In the genomic region with DNA sequence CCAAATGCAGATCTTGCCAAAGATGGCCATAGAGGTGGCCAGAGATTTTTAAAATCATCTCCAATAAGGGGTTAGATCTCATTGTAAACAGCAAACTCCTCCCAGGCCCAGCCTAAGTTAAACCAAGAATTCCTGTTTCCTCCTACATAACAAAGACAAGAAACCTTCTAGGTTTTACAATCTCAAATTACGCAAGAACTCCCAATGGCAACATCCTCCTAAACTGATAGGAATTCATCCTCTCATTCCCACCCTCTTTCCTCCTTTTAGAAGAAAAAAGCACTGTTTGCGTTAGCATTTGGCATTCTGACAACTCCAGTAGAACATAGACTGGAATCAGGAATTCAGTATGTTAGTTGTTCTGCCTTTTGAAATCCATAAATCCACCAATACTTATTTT, we compare ENCODE assay signal across 19 cellular contexts. TPM values are rescaled to one million over a fixed set of nuclear protein-coding genes. Genes with fewer than 3 reads are reported as not detected.
A peak's percentile ranks its signal among the peaks of the same experiment; 100 is the strongest.
DNase-seq lines count a peak whose midpoint lies in the region; ATAC-seq and TF ChIP-seq lines count a peak whose summit lies in the region.
"Had no signal": no experiment of that assay in that cellular context is flagged by ENCODE, and none has a peak within 500 bp of the region (broad histone marks: within the 10 kb centered on the region; RNA-seq: fewer than 3 reads in every experiment).

No MANE protein-coding gene starts in this region.

- H4K20me1 ChIP-seq in PC-9 (ENCODE audit: insufficient read depth), result no peaks in the 10 kb centered on the region

- no peaks in the 10 kb centered on the region for H3K9me3 Mint-ChIP-seq in Calu3 (ENCODE audit: low read depth, unreplicated experiment)

- H3K4me1 Mint-ChIP-seq in Calu3 (ENCODE audit: low read depth, unreplicated experiment), result peaks cover 9% of the 10 kb centered on the region

- POLR2A ChIA-PET in PC-9 (lab: Charles Lee; ENCODE audit: unreplicated experiment), result interaction anchor here (0.5 to 0.6 kb wide), 2 partner anchors 14 to 593 kb away, joined by 3 to 8 read pairs; a partner anchor contains a TSS

- H3K4me3 Mint-ChIP-seq in Calu3 (ENCODE audit: low read depth, unreplicated experiment), result no peak overlapping the region

- BruUV-seq in PC-9 (replicated peaks; lab: Mats Ljungman, UMichigan) (no TSS peak), Calu3 (replicated peaks; lab: Mats Ljungman, UMichigan) (no TSS peak)

- H2AFZ ChIP-seq in PC-9, result no peak overlapping the region

- peaks cover 48% of the 10 kb centered on the region for H3K36me3 ChIP-seq in PC-9 (ENCODE audit: low read depth)
- H3K36me3 ChIP-seq in mucosa of descending colon (ENCODE audit: low read depth), result no peaks in the 10 kb centered on the region

- no peak overlapping the region for H3K27ac Mint-ChIP-seq in Calu3 (ENCODE audit: unreplicated experiment)

- peaks cover 24% of the 10 kb centered on the region; the same call in 1 of the 2 replicates for H3F3A ChIP-seq in PC-9 (ENCODE audit: insufficient read depth, low read depth)

- H3K9me3 ChIP-seq in PC-9 (ENCODE audit: insufficient read depth, low read depth) (no peaks in the 10 kb centered on the region), mucosa of descending colon (no peaks in the 10 kb centered on the region)

- no peaks in the 10 kb centered on the region for H3K27me3 Mint-ChIP-seq in Calu3 (ENCODE audit: unreplicated experiment)

- TF ChIP-seq CTCF in PC-9 (conservative IDR thresholded peaks at IDR 0.05), result no peak
- TF ChIP-seq CTCF in fibroblast of the aortic adventitia (IDR thresholded peaks at IDR 0.05; ENCODE audit: insufficient read depth, low read length), result no peak
- no peak for TF ChIP-seq CTCF in mucosa of descending colon (IDR thresholded peaks at IDR 0.05)
- TF ChIP-seq CTCF in Calu3 (IDR thresholded peaks at IDR 0.05; ENCODE audit: unreplicated experiment), result no peak

- peak overlapping the region; percentile 14; the same call in 1 of the 2 replicates for H3K4me3 ChIP-seq in PC-9
- no peak overlapping the region for H3K4me3 ChIP-seq in fibroblast of the aortic adventitia (ENCODE audit: low read depth, low read length)
- no peak overlapping the region for H3K4me3 ChIP-seq in mucosa of descending colon

- intact Hi-C loops in PC-9 (cut with micrococcal nuclease; ENCODE audit: unreplicated experiment) (no loop called here), mucosa of descending colon (cut with DNase I, micrococcal nuclease) (no loop called here), Calu3 (cut with micrococcal nuclease; ENCODE audit: unreplicated experiment) (no loop called here)

- peak; percentile 60 for ATAC-seq in mucosa of descending colon
- no peak for ATAC-seq in GM18867 (IDR thresholded peaks at IDR 0.05; ENCODE audit: unreplicated experiment)
- ATAC-seq: Panc1 had no signal

- peaks cover 6% of the 10 kb centered on the region; the same call in 1 of the 2 replicates for H3K79me2 ChIP-seq in PC-9 (ENCODE audit: low read depth)

- CTCF ChIA-PET in PC-9 (lab: Charles Lee) (no interaction called here), Calu3 (lab: Charles Lee) (interaction anchor here (0.6 kb wide), 1 partner anchor 290 kb away, joined by 3 read pairs; no protein-coding TSS in a partner anchor)

- H3K4me1 ChIP-seq in PC-9 (replicated peaks; ENCODE audit: insufficient read depth), result peaks cover 27% of the 10 kb centered on the region
- peaks cover 27% of the 10 kb centered on the region for H3K4me1 ChIP-seq in mucosa of descending colon (ENCODE audit: low read depth)

- no peaks in the 10 kb centered on the region for H3K27me3 ChIP-seq in PC-9 (ENCODE audit: insufficient read depth, low read depth)

- DNase-seq in EH (ENCODE audit: low read depth) (peak; percentile 48), PC-9 (peak in 1 of 2 experiments; percentile 50), fibroblast of the aortic adventitia (ENCODE audit: low read depth) (peak; percentile 30), mucosa of descending colon (no peak), Calu3 (no peak), DMS 273 (lab: John Stamatoyannopoulos, UW; ENCODE audit: unreplicated experiment) (no peak), midbrain (lab: John Stamatoyannopoulos, UW) (no peak)
- DNase-seq: activated CD4-positive, alpha-beta T cell treated with anti-CD3 and anti-CD28 coated beads for 48 hours; activated effector memory CD4-positive, alpha-beta T cell treated with anti-CD3 and anti-CD28 coated beads, Interleukin-2, amount 50 U/mL, for 16 hours; glutamatergic neuron; KG1; kidney; NCI-H1092; NCI-H2171 treated with DMSO at 0.1 percent for 48 hours; NCI-H774; T1000 had no signal

- H3K36me3 Mint-ChIP-seq in Calu3 (ENCODE audit: insufficient read depth, unreplicated experiment), result peaks cover 24% of the 10 kb centered on the region

- peak overlapping the region; percentile 60 for H3K27ac ChIP-seq in PC-9

- H3K9me2 ChIP-seq in PC-9 (ENCODE audit: insufficient read depth), result no peaks in the 10 kb centered on the region

- H3K4me2 ChIP-seq in PC-9, result peak overlapping the region; percentile 48

RNA-seq across cellular contexts. Expression of a gene that starts 14.6 kb away (rescaled TPM):
- 30.1 and 32.3 TPM in 2 replicates for total RNA-seq in PC-9 (2021)
- 10.6 and 15.9 TPM in 2 replicates for total RNA-seq in fibroblast of the aortic adventitia (ENCODE audit: low replicate concordance)
- total RNA-seq in mucosa of descending colon, result 10 to 100 TPM; 37.4 to 45.0 (median 43.3) TPM
- 36.0 and 39.5 TPM in 2 replicates for total RNA-seq in Calu3 (2022)

RNA-seq across cellular contexts. Expression of a gene that starts 14.9 kb away (rescaled TPM):
- total RNA-seq in PC-9 (2021), result 19.6 and 25.6 TPM in 2 replicates
- 21.2 and 50.0 TPM in 2 replicates for total RNA-seq in fibroblast of the aortic adventitia (ENCODE audit: low replicate concordance)
- total RNA-seq in mucosa of descending colon, result 10 to 100 TPM; 20.9 to 37.0 (median 33.5) TPM
- total RNA-seq in Calu3 (2022), result 23.1 and 23.5 TPM in 2 replicates

RNA-seq across cellular contexts. Expression of a gene that starts 32.7 kb away (rescaled TPM):
- total RNA-seq in PC-9 (2021) (not detected in 2 replicates), fibroblast of the aortic adventitia (ENCODE audit: low replicate concordance) (not detected in 2 replicates), mucosa of descending colon (under 1 TPM in 1 of 3 donors, not detected in 2; 0.52 TPM), Calu3 (2022) (not detected in 2 replicates)
- total RNA-seq: Daoy, kidney had no signal

Comparison
In these comparisons a context has a peak if more than half of its experiments do, and no peak if none do; other contexts are left out.
1. DNase-seq: peak in EH (single experiment) and fibroblast of the aortic adventitia (single experiment); none in mucosa of descending colon (0 of 3), Calu3 (single experiment), DMS 273 (single experiment) and midbrain (single experiment).